In genomic region chr19:42420055-42420544, GRCh38 we compare ENCODE assay signal across 1 cellular context.
TF ChIP-seq lines count a peak whose summit lies in the region.

No MANE protein-coding gene starts in this region.

TF ChIP-seq in HepG2, 621 proteins besides CTCF, POLR2A, EP300 and RAD21 (continued from another document and continues in another):
- TF ChIP-seq ZHX2 (IDR thresholded peaks at IDR 0.05; ENCODE audit: low read depth) (no peak), ZHX2 (CRISPR knock-in tag; IDR thresholded peaks at IDR 0.05; ENCODE audit: borderline replicate concordance) (no peak), TFDP1 (CRISPR knock-in tag; IDR thresholded peaks at IDR 0.05; ENCODE audit: borderline replicate concordance) (no peak), KLF12 (CRISPR knock-in tag; IDR thresholded peaks at IDR 0.05; ENCODE audit: borderline replicate concordance) (no peak), ELF1 (CRISPR knock-in tag; IDR thresholded peaks at IDR 0.05) (no peak; the same call in 1 of the 2 replicates), NKX3-1 (CRISPR knock-in tag; IDR thresholded peaks at IDR 0.05) (no peak), ZBTB1 (CRISPR knock-in tag; IDR thresholded peaks at IDR 0.05; ENCODE audit: borderline replicate concordance) (no peak), HNF1A (IDR thresholded peaks at IDR 0.05; ENCODE audit: low read depth) (no peak), HNF1A (CRISPR knock-in tag; IDR thresholded peaks at IDR 0.05; ENCODE audit: borderline replicate concordance) (no peak), CBX1 (IDR thresholded peaks at IDR 0.05; ENCODE audit: low read depth) (peak; percentile 33), THAP11 (CRISPR knock-in tag; IDR thresholded peaks at IDR 0.05) (0 out of 2 replicates have a peak, but pooled peaks have one; percentile 33), GFI1 (CRISPR knock-in tag; IDR thresholded peaks at IDR 0.05; ENCODE audit: borderline replicate concordance) (no peak), ZNF383 (CRISPR knock-in tag; IDR thresholded peaks at IDR 0.05; ENCODE audit: borderline replicate concordance) (no peak), GPBP1L1 (CRISPR knock-in tag; IDR thresholded peaks at IDR 0.05) (no peak), ZNF572 (CRISPR knock-in tag; IDR thresholded peaks at IDR 0.05) (no peak), MXD1 (CRISPR knock-in tag; IDR thresholded peaks at IDR 0.05) (no peak), ZNF142 (CRISPR knock-in tag; IDR thresholded peaks at IDR 0.05) (no peak), ZNF788 (CRISPR knock-in tag; IDR thresholded peaks at IDR 0.05; ENCODE audit: borderline replicate concordance) (peak; percentile 67; the same call in 1 of the 2 replicates), ZBTB33 (CRISPR knock-in tag; IDR thresholded peaks at IDR 0.05) (peak; percentile 40; the same call in 1 of the 2 replicates), POLR2G (IDR thresholded peaks at IDR 0.05; ENCODE audit: low read depth, low read length) (no peak), CEBPG (CRISPR knock-in tag; IDR thresholded peaks at IDR 0.05) (peak; percentile 52), CREB1 (IDR thresholded peaks at IDR 0.05) (peak; percentile 38; the same call in 1 of the 2 replicates), CREB1 (CRISPR knock-in tag; IDR thresholded peaks at IDR 0.05) (no peak), ZBTB2 (CRISPR knock-in tag; IDR thresholded peaks at IDR 0.05; ENCODE audit: low read depth) (no peak), MEF2D (CRISPR knock-in tag; IDR thresholded peaks at IDR 0.05) (0 out of 2 replicates have a peak, but pooled peaks have one; percentile 17), KDM6A (CRISPR knock-in tag; IDR thresholded peaks at IDR 0.05; ENCODE audit: low read depth) (no peak), IRF9 (CRISPR knock-in tag; IDR thresholded peaks at IDR 0.05; ENCODE audit: borderline replicate concordance) (no peak)
